ENCODE assay signal across 8 cellular contexts in the genomic region with DNA sequence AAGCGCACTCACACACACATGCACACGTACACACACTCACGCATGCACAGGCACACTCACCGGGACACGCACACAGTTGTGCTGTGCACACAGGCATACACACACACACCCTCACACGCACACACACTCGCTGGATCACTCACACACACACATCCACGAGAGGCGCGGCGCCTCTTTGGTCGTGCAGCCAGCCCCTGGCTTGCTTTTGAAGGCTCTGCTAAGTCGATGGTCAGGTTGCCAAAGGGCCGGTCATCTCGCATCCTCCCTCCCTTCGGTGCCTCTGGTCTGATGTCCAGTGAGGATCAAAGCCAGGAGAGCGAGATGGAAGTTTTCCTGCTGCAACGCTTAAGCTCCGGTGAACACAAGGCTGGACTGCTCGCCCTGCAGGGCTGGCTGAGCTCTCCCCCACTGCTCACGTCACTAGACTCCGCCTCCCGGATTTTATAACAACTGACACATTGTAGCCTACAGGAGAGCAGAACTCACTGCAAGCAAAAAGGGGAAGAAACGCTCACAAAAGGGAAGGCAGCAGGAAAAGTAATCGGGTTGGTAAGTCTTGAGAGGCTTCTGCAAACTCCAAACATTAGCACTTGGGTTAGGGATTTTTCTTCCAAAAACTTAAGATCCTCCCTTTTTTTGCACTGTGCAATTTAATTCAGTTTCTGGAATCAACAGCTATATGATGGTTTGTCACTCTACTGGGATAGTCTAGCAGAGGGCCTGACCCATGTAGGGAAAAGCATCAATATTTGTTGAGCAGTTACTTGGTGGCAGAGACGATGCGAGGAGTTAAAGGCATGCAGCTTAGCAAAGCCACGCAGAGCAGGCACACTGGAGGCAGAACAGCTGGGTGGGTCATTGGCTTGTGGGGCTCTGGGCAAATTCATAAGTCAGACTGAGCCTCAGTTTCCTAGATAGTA. TPM values are rescaled to one million over a fixed set of nuclear protein-coding genes. Genes with fewer than 3 reads are reported as not detected.
DNase-seq lines count a peak whose midpoint lies in the region; ATAC-seq and TF ChIP-seq lines count a peak whose summit lies in the region.

Gene SRGAP3 (minus strand): TSS at position 374 of the 920 bp plus-strand sequence. CDS start 695 bp downstream, outside the sequence.

- H3K79me2 ChIP-seq in SU-DHL-6 (ENCODE audit: insufficient read depth, low read length) = no peaks in the 10 kb centered on the region

- H3K4me3 ChIP-seq in SU-DHL-6 (ENCODE audit: insufficient read depth, low read length, poor library complexity, severe bottlenecking) (peak within 1 kb of the TSS; percentile 47), adrenal gland (peak within 1 kb of the TSS in 2 of 4 donors; percentile 30 to 69), heart right ventricle (peak within 1 kb of the TSS; percentile 31 to 62 (median 58)), upper lobe of left lung (peak within 1 kb of the TSS in 3 of 4 donors; percentile 44 to 54 (median 53))

- no peaks in the 10 kb centered on the region for H4K20me1 ChIP-seq in SU-DHL-6 (ENCODE audit: low read depth, low read length)

- H3K4me1 ChIP-seq in adrenal gland (replicated peaks in 1 of 2) (peaks cover 16 to 48% of the 10 kb centered on the region in 2 donors), heart right ventricle (peaks cover 2 to 40% (median 20%) of the 10 kb centered on the region in 9 donors), upper lobe of left lung (peaks cover 7 to 25% (median 14%) of the 10 kb centered on the region in 4 donors)

- H3K4me2 ChIP-seq in SU-DHL-6 (ENCODE audit: low read depth, low read length, poor library complexity, severe bottlenecking) = peak within 1 kb of the TSS; percentile 61

- peak in 1 of 2 donors; percentile 93 for TF ChIP-seq POLR2A in adrenal gland (IDR thresholded peaks at IDR 0.05)
- peak in 2 of 4 donors; percentile 31 to 37 for TF ChIP-seq POLR2A in upper lobe of left lung (IDR thresholded peaks at IDR 0.05)

- no peak for TF ChIP-seq EP300 in upper lobe of left lung (IDR thresholded peaks at IDR 0.05)

- H3K9me3 ChIP-seq in SU-DHL-6 (ENCODE audit: insufficient read depth, low read length) = no peaks in the 10 kb centered on the region
- no peaks in the 10 kb centered on the region for H3K9me3 ChIP-seq in adrenal gland (replicated peaks in 1 of 3)
- no peaks in the 10 kb centered on the region for H3K9me3 ChIP-seq in heart right ventricle
- H3K9me3 ChIP-seq in upper lobe of left lung = no peaks in the 10 kb centered on the region

- H3K9ac ChIP-seq in SU-DHL-6 (ENCODE audit: low read length) = peak within 1 kb of the TSS; percentile 49

- ATAC-seq in HG02642 (IDR thresholded peaks at IDR 0.05; ENCODE audit: poor library complexity, unreplicated experiment) (peak; percentile 100), heart right ventricle (peak; percentile 93 to 97 (median 95)), upper lobe of left lung (ENCODE audit: low FRiP score in 2 of 2) (peak; percentile 97 to 98)

- H3K27me3 ChIP-seq in SU-DHL-6 (ENCODE audit: low read length) (no peaks in the 10 kb centered on the region), adrenal gland (no peaks in the 10 kb centered on the region), heart right ventricle (peaks cover 0 to 3% (median 0%) of the 10 kb centered on the region in 7 donors), upper lobe of left lung (no peaks in the 10 kb centered on the region)

- no peaks in the 10 kb centered on the region for H3K36me3 ChIP-seq in SU-DHL-6 (ENCODE audit: low read length)
- H3K36me3 ChIP-seq in adrenal gland (replicated peaks in 1 of 2) = no peaks in the 10 kb centered on the region
- no peaks in the 10 kb centered on the region for H3K36me3 ChIP-seq in heart right ventricle
- no peaks in the 10 kb centered on the region for H3K36me3 ChIP-seq in upper lobe of left lung

- H3K27ac ChIP-seq in SU-DHL-6 (ENCODE audit: low read depth, low read length) = no peak within 1 kb of the TSS
- peak within 1 kb of the TSS in 3 of 5 donors; percentile 78 to 85 (median 81) for H3K27ac ChIP-seq in adrenal gland
- H3K27ac ChIP-seq in heart right ventricle = peak within 1 kb of the TSS; percentile 13 to 84 (median 65)
- peak within 1 kb of the TSS in 2 of 4 donors; percentile 9 to 11 for H3K27ac ChIP-seq in upper lobe of left lung

- TF ChIP-seq CTCF in GM10266 (IDR thresholded peaks at IDR 0.05; ENCODE audit: control insufficient read depth, insufficient read depth, low read depth, missing control alignments) = peak; percentile 29
- TF ChIP-seq CTCF in SU-DHL-6 (IDR thresholded peaks at IDR 0.05; ENCODE audit: insufficient read depth, low read length, poor library complexity, severe bottlenecking) = no peak
- peak; percentile 22 to 69 (median 62) for TF ChIP-seq CTCF in adrenal gland (IDR thresholded peaks at IDR 0.05)
- TF ChIP-seq CTCF in heart right ventricle (IDR thresholded peaks at IDR 0.05) = peak in 7 of 9 donors; percentile 8 to 50 (median 45)
- TF ChIP-seq CTCF in upper lobe of left lung (IDR thresholded peaks at IDR 0.05) = peak; percentile 25 to 59 (median 41)

- H2AFZ ChIP-seq in SU-DHL-6 (ENCODE audit: low read depth, low read length, severe bottlenecking) = peak within 1 kb of the TSS; percentile 85

- DNase-seq in GM10266 (ENCODE audit: extremely low spot score) = peak; percentile 79
- peak; percentile 51 for DNase-seq in NCI-H1105 treated with DMSO at 0.1 percent for 48 hours (lab: John Stamatoyannopoulos, UW)
- DNase-seq in adrenal gland = peak; percentile 89 to 97 (median 94)
- peak; percentile 69 to 92 for DNase-seq in heart right ventricle
- peak; percentile 82 to 98 (median 90) for DNase-seq in posterior cingulate gyrus
- peak; percentile 84 to 90 for DNase-seq in upper lobe of left lung

- H3F3A ChIP-seq in SU-DHL-6 (ENCODE audit: insufficient read depth) = no peaks in the 10 kb centered on the region

- H3K9me2 ChIP-seq in SU-DHL-6 (replicated peaks; ENCODE audit: insufficient read depth, low read length) = no peaks in the 10 kb centered on the region

- WGBS in adrenal gland, 4 donors = 2 to 5% (median 3%) methylated on average over 15 to 28 of the region's 28 CpGs
- 5 to 6% methylated on average over 28 of the region's 28 CpGs for WGBS in heart right ventricle, 2 donors
- WGBS in upper lobe of left lung, 2 donors = 4 to 7% methylated on average over 17 to 28 of the region's 28 CpGs

- intact Hi-C loops in adrenal gland (cut with DNase I) = no loop called here
- intact Hi-C loops in heart right ventricle (cut with DNase I) = loop anchor here in 3 of 10 donors (5.0 to 10.0 kb wide), 3 partner anchors 67 to 115 kb away; no protein-coding TSS in a partner anchor
- intact Hi-C loops in posterior cingulate gyrus (cut with DNase I) = loop anchor here (5.0 kb wide), 2 partner anchors 52 to 53 kb away; no protein-coding TSS in a partner anchor

RNA-seq across cellular contexts. Expression of gene SRGAP3, which starts in this region (rescaled TPM):
- total RNA-seq in adrenal gland (10 to 100 TPM; 13.6 to 35.0 (median 23.8) TPM), heart right ventricle (10 to 100 TPM in 7 of 10 donors, 1 to 10 TPM in 3; 2.4 to 16.1 (median 12.1) TPM), upper lobe of left lung (10 to 100 TPM in 3 of 6 donors, 1 to 10 TPM in 3; 4.6 to 29.6 (median 11.4) TPM)
- polyA plus RNA-seq in adrenal gland (1 to 10 TPM; 3.3 to 8.8 (median 8.1) TPM), heart right ventricle (1 to 10 TPM in 1 of 2 donors, under 1 TPM in 1; 0.67 to 4.8 TPM)
